ENCODE assay signal across 14 cellular contexts in genomic region chr6:125931733-125932450, GRCh38. TPM values are rescaled to one million over a fixed set of nuclear protein-coding genes. Genes with fewer than 3 reads are reported as not detected.
DNase-seq lines count a peak whose midpoint lies in the region; ATAC-seq, FAIRE-seq and TF ChIP-seq lines count a peak whose summit lies in the region.
"Had no signal": no experiment of that assay in that cellular context is flagged by ENCODE, and none has a peak within 500 bp of the region (broad histone marks: within the 10 kb centered on the region; RNA-seq: fewer than 3 reads in every experiment).

No MANE protein-coding gene starts in this region.

- no peak overlapping the region for H3K4me3 ChIP-seq in GM12878
- H3K4me3 ChIP-seq in effector memory CD4-positive, alpha-beta T cell (ENCODE audit: insufficient read depth, low read depth, low read length, poor library complexity, severe bottlenecking), result no peak overlapping the region
- H3K4me3 ChIP-seq: uterus had no signal

- ATAC-seq in GM19397 (IDR thresholded peaks at IDR 0.05; ENCODE audit: unreplicated experiment), result peak; percentile 75
- ATAC-seq in HG03103 (IDR thresholded peaks at IDR 0.05; ENCODE audit: low read depth, unreplicated experiment), result peak; percentile 62
- ATAC-seq in GM12878, result peak; percentile 92
- no peak for ATAC-seq in GM21515 (IDR thresholded peaks at IDR 0.05; ENCODE audit: unreplicated experiment)
- ATAC-seq: CD8-positive, alpha-beta T cell had no signal

- no peaks in the 10 kb centered on the region for H4K20me1 ChIP-seq in GM12878 (ENCODE audit: control insufficient read depth, insufficient read depth)

- no TSS peak for BruUV-seq in GM12878 (replicated peaks; lab: Mats Ljungman, UMichigan)

- no peak overlapping the region for H3K9ac ChIP-seq in GM12878 (ENCODE audit: control insufficient read depth, insufficient read depth, low read length)

- DNase-seq in GM13976 (ENCODE audit: low spot score) (peak; percentile 33), GM12878 (ENCODE audit: low read depth, low spot score) (peak; percentile 42), NCI-H128 (lab: John Stamatoyannopoulos, UW; ENCODE audit: unreplicated experiment) (no peak), DMS 273 treated with DMSO at 0.1 percent for 48 hours (lab: John Stamatoyannopoulos, UW) (no peak)
- no peak for DNase-seq in effector memory CD4-positive, alpha-beta T cell
- DNase-seq: activated CD4-positive, alpha-beta T cell treated with anti-CD3 and anti-CD28 coated beads for 1 hour; amygdala; CD8-positive, alpha-beta T cell; NCI-H2029 treated with DMSO at 0.1 percent for 48 hours; posterior cingulate gyrus; uterus had no signal

- H3K9me3 ChIP-seq in GM12878 (replicated peaks; ENCODE audit: control insufficient read depth, insufficient read depth, low read length), result no peaks in the 10 kb centered on the region
- H3K9me3 ChIP-seq in effector memory CD4-positive, alpha-beta T cell (ENCODE audit: control insufficient read depth, low read length), result no peaks in the 10 kb centered on the region
- H3K9me3 ChIP-seq: uterus had no signal

- TF ChIP-seq CTCF in GM13976 (IDR thresholded peaks at IDR 0.05; ENCODE audit: borderline replicate concordance, control extremely low read depth, extremely low read depth, insufficient read depth, missing control alignments), result no peak
- no peak for TF ChIP-seq CTCF in GM12878 (IDR thresholded peaks at IDR 0.05 in 2 of 3, conservative IDR thresholded peaks at IDR 0.05 in 1 of 3; ENCODE audit: control insufficient read depth in 2 of 3, extremely low read depth in 1 of 3, insufficient read depth in 1 of 3, low read depth in 3 of 3, low read length in 3 of 3)

- POLR2A ChIA-PET in GM12878 (lab: Charles Lee), result no interaction called here

- RAD21 ChIA-PET in GM12878 (lab: Charles Lee; ENCODE audit: unreplicated experiment), result interaction anchor here (0.7 to 1.4 kb wide), 6 partner anchors 9 to 150 kb away, joined by 3 to 5 read pairs (median 4); no protein-coding TSS in a partner anchor

- TF ChIP-seq POLR2A in GM12878 (IDR thresholded peaks at IDR 0.05; ENCODE audit: low read depth, low read length), result no peak

- H3K4me1 ChIP-seq in GM12878 (ENCODE audit: control insufficient read depth, insufficient read depth, low read length), result no peaks in the 10 kb centered on the region; the same call in 1 of the 2 replicates
- no peaks in the 10 kb centered on the region for H3K4me1 ChIP-seq in effector memory CD4-positive, alpha-beta T cell (ENCODE audit: control insufficient read depth, insufficient read depth, low read length, poor library complexity, severe bottlenecking)
- H3K4me1 ChIP-seq: uterus had no signal

- H3K4me2 ChIP-seq in GM12878 (ENCODE audit: control insufficient read depth, insufficient read depth), result no peak overlapping the region

- in situ Hi-C loops in GM13976 (cut with MboI; ENCODE audit: low sequenced_read_pairs, unreplicated experiment), result no loop called here
- in situ Hi-C loops in GM12878 (cut with MboI), result no loop called here

- no peak for TF ChIP-seq RAD21 in GM12878 (IDR thresholded peaks at IDR 0.05; ENCODE audit: insufficient read depth, low read depth, low read length)

- peaks cover 3 to 5% of the 10 kb centered on the region in 2 experiments for H3K36me3 ChIP-seq in GM12878 (ENCODE audit: control insufficient read depth in 2 of 2, insufficient read depth in 2 of 2, low read length in 1 of 2)
- peaks cover 19% of the 10 kb centered on the region for H3K36me3 ChIP-seq in effector memory CD4-positive, alpha-beta T cell (ENCODE audit: control insufficient read depth, insufficient read depth, low read length)
- H3K36me3 ChIP-seq: uterus had no signal

- CTCF ChIA-PET in GM12878 (lab: Yijun Ruan, JAX), result interaction anchor here (0.6 to 1.5 kb wide), 10 partner anchors 9 to 175 kb away, joined by 3 to 10 read pairs (median 4); partner anchors contain the start of gene HINT3

- H3K27ac ChIP-seq in GM12878 (ENCODE audit: control insufficient read depth, insufficient read depth), result peak overlapping the region; percentile 50
- no peak overlapping the region for H3K27ac ChIP-seq in effector memory CD4-positive, alpha-beta T cell (ENCODE audit: insufficient read depth, low read length, poor library complexity, severe bottlenecking)
- H3K27ac ChIP-seq: uterus had no signal

- no peaks in the 10 kb centered on the region for H3K79me2 ChIP-seq in GM12878 (ENCODE audit: control insufficient read depth, insufficient read depth, low read length)

- no peaks in the 10 kb centered on the region for H3K27me3 ChIP-seq in GM12878 (replicated peaks in 1 of 2; ENCODE audit: control insufficient read depth in 2 of 2, insufficient read depth in 2 of 2, low read length in 1 of 2)
- H3K27me3 ChIP-seq in effector memory CD4-positive, alpha-beta T cell (replicated peaks; ENCODE audit: control insufficient read depth, insufficient read depth, low read length, poor library complexity, severe bottlenecking), result no peaks in the 10 kb centered on the region
- H3K27me3 ChIP-seq: uterus had no signal

- SMC1A ChIA-PET in GM12878 (lab: Charles Lee; ENCODE audit: uncharacterized antibody, unreplicated experiment), result interaction anchor here (0.6 to 1.8 kb wide), 9 partner anchors 9 to 1061 kb away, joined by 3 to 10 read pairs (median 4); no protein-coding TSS in a partner anchor

- intact Hi-C loops in GM12878 (cut with micrococcal nuclease; ENCODE audit: unreplicated experiment), result no loop called here

- no peak overlapping the region for H2AFZ ChIP-seq in GM12878 (ENCODE audit: control insufficient read depth, low read depth, low read length)

- no peak for FAIRE-seq in GM12878 (lab: Jason Lieb, UNC)

- 59% methylated on average over 4 of the region's 4 CpGs for WGBS in GM12878 (ENCODE audit: insufficient coverage, insufficient replicate concordance, low lambda C conversion rate, missing lambda C conversion rate)

- peak in 1 of 2 experiments; percentile 40; a peak in 1 of 4 replicates for TF ChIP-seq EP300 in GM12878 (IDR thresholded peaks at IDR 0.05; ENCODE audit: borderline replicate concordance in 1 of 2, control insufficient read depth in 1 of 2, low read depth in 2 of 2, low read length in 2 of 2)

TF ChIP-seq in GM12878, 131 proteins besides CTCF, POLR2A, EP300 and RAD21 (continues in another document):
- no peak for TF ChIP-seq TAF1 (IDR thresholded peaks at IDR 0.05; ENCODE audit: borderline replicate concordance, low read depth, low read length)
- TF ChIP-seq NFXL1 (IDR thresholded peaks at IDR 0.05; ENCODE audit: borderline replicate concordance), result no peak
- TF ChIP-seq CBFB (IDR thresholded peaks at IDR 0.05; ENCODE audit: low read depth), result no peak
- TF ChIP-seq SMAD5 (IDR thresholded peaks at IDR 0.05; ENCODE audit: low read depth), result no peak
- no peak for TF ChIP-seq KDM1A (IDR thresholded peaks at IDR 0.05; ENCODE audit: borderline replicate concordance)
- peak; percentile 77 for TF ChIP-seq GABPA (IDR thresholded peaks at IDR 0.05; ENCODE audit: low read depth)
- TF ChIP-seq, protein P1, sequence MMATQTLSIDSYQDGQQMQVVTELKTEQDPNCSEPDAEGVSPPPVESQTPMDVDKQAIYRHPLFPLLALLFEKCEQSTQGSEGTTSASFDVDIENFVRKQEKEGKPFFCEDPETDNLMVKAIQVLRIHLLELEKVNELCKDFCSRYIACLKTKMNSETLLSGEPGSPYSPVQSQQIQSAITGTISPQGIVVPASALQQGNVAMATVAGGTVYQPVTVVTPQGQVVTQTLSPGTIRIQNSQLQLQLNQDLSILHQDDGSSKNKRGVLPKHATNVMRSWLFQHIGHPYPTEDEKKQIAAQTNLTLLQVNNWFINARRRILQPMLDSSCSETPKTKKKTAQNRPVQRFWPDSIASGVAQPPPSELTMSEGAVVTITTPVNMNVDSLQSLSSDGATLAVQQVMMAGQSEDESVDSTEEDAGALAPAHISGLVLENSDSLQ (IDR thresholded peaks at IDR 0.05), result no peak; the same call in 1 of the 2 replicates
- TF ChIP-seq SPI1 (IDR thresholded peaks at IDR 0.05; ENCODE audit: borderline replicate concordance, insufficient read depth, low read depth, low read length), result peak; percentile 51; the same call in 1 of the 2 replicates
- TF ChIP-seq SIN3A (IDR thresholded peaks at IDR 0.05; ENCODE audit: low read depth, low read length), result no peak

RNA-seq across cellular contexts. Expression of gene HINT3, which starts 24.7 kb away (rescaled TPM):
- total RNA-seq in GM12878 (2013; cell fraction: nucleolus; rRNA removed), result 5.9 and 7.0 TPM in 2 replicates
- total RNA-seq in GM12878 (2014; rRNA removed), result 7.7 and 9.2 TPM in 2 replicates
- 9.1 and 9.3 TPM in 2 replicates for total RNA-seq in GM12878 (2014; rRNA removed; fragmentation: Illumina TruSeq; extraction: Trizol)
- total RNA-seq in GM12878 (2021), result 6.6 and 7.0 TPM in 2 replicates
- 3.3 TPM for polyA plus RNA-seq in GM12878 (2011; ENCODE audit: low read depth)
- polyA plus RNA-seq in GM12878 (2011; rRNA removed), result 3.6 and 5.0 TPM in 2 replicates
- polyA plus RNA-seq in GM12878 (2011; cell fraction: cytosol; rRNA removed), result 2.4 and 3.0 TPM in 2 replicates
- polyA plus RNA-seq in GM12878 (2011; cell fraction: nucleus; rRNA removed), result 1.2 and 1.6 TPM in 2 replicates
- polyA plus RNA-seq in GM12878 (2012), result 8.8 and 9.1 TPM in 2 replicates
- polyA plus RNA-seq in GM12878 (2014; fragmentation: Illumina TruSeq; extraction: Trizol), result 7.1 and 9.3 TPM in 2 replicates
- 1 to 10 TPM in 1 of 2 experiments, under 1 TPM in 1; 0.72 to 1.4 TPM for polyA plus RNA-seq in GM12878 (2014; fragmentation: Nextera tagmentation; extraction: Ambion mirVana)
- polyA plus RNA-seq in GM12878 (2014; rRNA removed), result 4.1 TPM in 2 replicates
- 1 to 10 TPM; 5.2 to 5.7 TPM for polyA plus RNA-seq in GM12878 (2016; fragmentation: Nextera tagmentation; extraction: Ambion mirVana)
- polyA minus RNA-seq in GM12878 (2011; rRNA and poly(A)+ RNA removed), result 1.2 and 1.8 TPM in 2 replicates
- polyA minus RNA-seq in GM12878 (2011; cell fraction: cytosol; rRNA and poly(A)+ RNA removed), result 1.7 and 1.9 TPM in 2 replicates
- 0.85 and 1.7 TPM in 2 replicates for polyA minus RNA-seq in GM12878 (2011; cell fraction: nucleus; rRNA and poly(A)+ RNA removed)

RNA-seq across cellular contexts. Expression of gene TRMT11, which starts 54.4 kb away (rescaled TPM):
- 322 and 332 TPM in 2 replicates for total RNA-seq in GM12878 (2013; cell fraction: nucleolus; rRNA removed)
- total RNA-seq in GM12878 (2014; rRNA removed) (43.4 and 47.8 TPM in 2 replicates), GM12878 (2014; rRNA removed; fragmentation: Illumina TruSeq; extraction: Trizol) (44.4 and 47.8 TPM in 2 replicates), GM12878 (2021) (32.6 and 34.0 TPM in 2 replicates)
- 11.7 TPM for polyA plus RNA-seq in GM12878 (2011; ENCODE audit: low read depth)
- polyA plus RNA-seq in GM12878 (2011; rRNA removed) (81.1 and 110 TPM in 2 replicates), GM12878 (2014; fragmentation: Illumina TruSeq; extraction: Trizol) (41.8 and 56.1 TPM in 2 replicates), GM12878 (2014; fragmentation: Nextera tagmentation; extraction: Ambion mirVana) (10 to 100 TPM; 56.8 to 72.4 TPM), GM12878 (2014; rRNA removed) (37.6 and 42.5 TPM in 2 replicates), GM12878 (2016; fragmentation: Nextera tagmentation; extraction: Ambion mirVana) (10 to 100 TPM; 42.2 to 44.0 TPM)
- 21.2 and 24.2 TPM in 2 replicates for polyA plus RNA-seq in GM12878 (2011; cell fraction: cytosol; rRNA removed)
- polyA plus RNA-seq in GM12878 (2011; cell fraction: nucleus; rRNA removed), result 134 and 171 TPM in 2 replicates
- 15.3 and 21.4 TPM in 2 replicates for polyA plus RNA-seq in GM12878 (2012)
- 69.6 and 104 TPM in 2 replicates for polyA minus RNA-seq in GM12878 (2011; rRNA and poly(A)+ RNA removed)
- 20.6 and 26.9 TPM in 2 replicates for polyA minus RNA-seq in GM12878 (2011; cell fraction: cytosol; rRNA and poly(A)+ RNA removed)
- 141 and 174 TPM in 2 replicates for polyA minus RNA-seq in GM12878 (2011; cell fraction: nucleus; rRNA and poly(A)+ RNA removed)

Comparison
In these comparisons a context has a peak if more than half of its experiments do, and no peak if none do; other contexts are left out.
1. DNase-seq: peak in GM13976 (single experiment) and GM12878 (single experiment); none in NCI-H128 (single experiment), DMS 273 treated with DMSO at 0.1 percent for 48 hours (single experiment) and effector memory CD4-positive, alpha-beta T cell (0 of 3).